Comparison of ENCODE assay signal across 9 cellular contexts in the genomic region with DNA sequence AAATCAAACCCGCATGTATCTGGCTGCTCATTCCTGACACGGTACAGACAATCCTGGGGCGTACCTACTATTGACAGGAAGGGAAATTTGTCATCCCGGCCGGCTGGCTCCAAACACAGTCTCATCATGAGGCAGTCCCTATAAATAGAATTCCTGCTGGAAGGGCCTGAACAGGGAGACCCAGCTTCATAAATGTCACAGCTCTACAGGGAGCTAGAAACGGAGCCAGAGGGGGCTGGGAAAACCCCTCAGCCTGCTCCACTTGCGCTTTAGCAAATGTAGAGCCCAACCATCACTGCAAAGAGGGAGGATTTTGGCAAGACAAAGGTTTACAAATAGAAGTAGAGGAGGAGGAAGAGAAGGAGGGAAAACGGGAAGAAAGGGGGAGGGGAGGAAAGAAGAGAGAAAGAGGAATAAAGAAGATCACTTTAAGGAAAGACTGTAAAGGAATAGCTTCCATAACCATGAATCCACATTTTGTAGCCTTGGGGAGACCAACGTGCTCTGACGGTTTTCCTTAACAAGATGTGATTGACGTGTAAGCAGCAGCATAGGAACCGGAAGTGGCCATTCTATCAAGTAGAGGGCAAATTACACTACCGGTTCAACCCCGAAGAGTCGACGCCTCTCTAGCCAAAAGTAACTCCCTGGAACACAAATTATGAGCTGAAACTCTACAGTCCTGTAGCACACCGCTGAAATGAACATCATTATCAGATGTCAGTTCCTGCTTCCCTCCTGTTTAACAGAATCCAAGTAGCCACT. TPM values are rescaled to one million over a fixed set of nuclear protein-coding genes. Genes with fewer than 3 reads are reported as not detected.
DNase-seq lines count a peak whose midpoint lies in the region; ATAC-seq and TF ChIP-seq lines count a peak whose summit lies in the region.
"Had no signal": no experiment of that assay in that cellular context is flagged by ENCODE, and none has a peak within 500 bp of the region (broad histone marks: within the 10 kb centered on the region; RNA-seq: fewer than 3 reads in every experiment).

No MANE protein-coding gene starts in this region.

- H3K36me3 ChIP-seq in suprapubic skin = no peaks in the 10 kb centered on the region

- TF ChIP-seq CTCF in dorsolateral prefrontal cortex (IDR thresholded peaks at IDR 0.05 in 54 of 56, conservative IDR thresholded peaks at IDR 0.05 in 2 of 56; ENCODE audit: low read depth in 1 of 56, partially characterized antibody in 56 of 56) (no peak), suprapubic skin (IDR thresholded peaks at IDR 0.05) (no peak)

- TF ChIP-seq EP300 in suprapubic skin (IDR thresholded peaks at IDR 0.05) = no peak

- H3K4me3 ChIP-seq in dorsolateral prefrontal cortex (peak overlapping the region in 3 of 59 donors; percentile 4), suprapubic skin (no peak overlapping the region)

- ATAC-seq in left lobe of liver (peak; percentile 43), HG02852 (IDR thresholded peaks at IDR 0.05; ENCODE audit: unreplicated experiment) (no peak)

- H3K4me1 ChIP-seq in suprapubic skin = no peaks in the 10 kb centered on the region

- TF ChIP-seq POLR2A in suprapubic skin (IDR thresholded peaks at IDR 0.05) = no peak

- intact Hi-C loops in dorsolateral prefrontal cortex (cut with DNase I) = no loop called here

- DNase-seq in NCI-H446 treated with DMSO at 0.1 percent for 48 hours (lab: John Stamatoyannopoulos, UW) (peak; percentile 57), dorsolateral prefrontal cortex (peak in 2 of 10 donors; percentile 28 to 49), left lobe of liver (ENCODE audit: low spot score) (no peak), suprapubic skin (ENCODE audit: low spot score in 2 of 2) (no peak), SKM-1 treated with dmso at 0.1 percent for 144 hours (lab: John Stamatoyannopoulos, UW; ENCODE audit: unreplicated experiment) (no peak), cerebellar cortex (ENCODE audit: low spot score) (no peak)
- DNase-seq in stimulated activated CD4-positive, alpha-beta T cell treated with anti-CD3 and anti-CD28 coated beads, Interleukin-1b, Interleukin-23, amount 100 ng/mL, for 48 hours = no peak
- DNase-seq: NCI-H2107 had no signal

- no peaks in the 10 kb centered on the region for H3K27me3 ChIP-seq in dorsolateral prefrontal cortex
- no peaks in the 10 kb centered on the region for H3K27me3 ChIP-seq in suprapubic skin

- WGBS in suprapubic skin = 46% methylated on average over 17 of the region's 17 CpGs

- H3K27ac ChIP-seq in dorsolateral prefrontal cortex (peak overlapping the region in 37 of 59 donors; percentile 4 to 78 (median 30)), suprapubic skin (peak overlapping the region; percentile 57)

- no peaks in the 10 kb centered on the region for H3K9me3 ChIP-seq in suprapubic skin

RNA-seq across cellular contexts. Expression of gene TTN, which starts 56.8 kb away (rescaled TPM):
- total RNA-seq in dorsolateral prefrontal cortex = 10 to 100 TPM in 61 of 120 experiments, 1 to 10 TPM in 59; 2.1 to 27.6 (median 10.1) TPM
- 1.1 TPM for total RNA-seq in left lobe of liver
- 1 to 10 TPM in 1 of 4 donors, under 1 TPM in 3; 0.21 to 2.1 (median 0.76) TPM for total RNA-seq in suprapubic skin
